In the genomic region with DNA sequence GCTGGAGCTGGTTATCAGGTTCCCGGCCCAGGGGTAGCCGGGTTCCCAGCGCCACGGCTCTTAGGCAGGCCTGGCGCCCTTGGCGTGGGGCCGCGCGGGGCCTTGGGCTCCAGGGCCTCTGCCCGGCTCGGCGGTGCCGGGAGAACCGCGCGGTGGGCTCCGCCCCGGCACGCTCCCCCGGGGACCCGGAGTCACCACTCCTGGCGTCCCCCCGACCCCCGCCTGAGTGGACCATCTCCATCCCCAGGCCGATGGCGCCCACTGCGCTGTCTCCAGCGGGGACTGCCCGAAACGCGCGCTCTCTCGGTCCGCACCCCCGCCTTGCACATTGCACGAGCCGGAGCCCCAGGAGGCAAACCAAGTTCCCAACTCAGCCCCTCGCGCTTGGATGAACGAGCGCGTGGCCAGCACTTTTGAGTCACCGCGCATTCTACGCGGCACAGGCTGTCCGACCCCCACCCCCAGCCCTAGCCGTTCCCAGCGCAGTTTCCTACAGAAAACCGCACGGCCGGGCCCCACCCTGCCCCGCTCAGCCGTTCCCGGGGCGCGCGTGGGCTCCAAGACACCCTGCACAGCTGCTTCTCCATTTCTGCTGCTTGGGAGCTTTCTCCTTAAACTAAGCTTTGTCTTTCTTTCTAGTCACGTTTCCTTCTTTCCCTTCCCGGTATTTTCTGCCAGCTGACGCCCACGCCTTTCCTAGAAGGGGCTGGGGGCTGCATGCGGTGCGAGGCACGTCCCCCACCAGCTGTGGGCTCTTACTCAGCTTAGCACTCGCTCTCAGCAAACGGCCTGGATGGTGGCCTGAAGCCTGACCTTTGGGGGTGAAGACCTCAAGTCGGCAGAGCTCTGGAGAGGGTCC, we compare ENCODE assay signal across 8 cellular contexts. TPM values are rescaled to one million over a fixed set of nuclear protein-coding genes. Genes with fewer than 3 reads are reported as not detected.
DNase-seq lines count a peak whose midpoint lies in the region; ATAC-seq and TF ChIP-seq lines count a peak whose summit lies in the region.

No MANE protein-coding gene starts in this region.

- no peaks in the 10 kb centered on the region for H3K9me3 ChIP-seq in CD4-positive, alpha-beta T cell (ENCODE audit: control insufficient read depth, low read length)
- H3K9me3 ChIP-seq in endodermal cell (ENCODE audit: control insufficient read depth, low read length): no peaks in the 10 kb centered on the region
- H3K9me3 ChIP-seq in muscle layer of duodenum (ENCODE audit: control insufficient read depth in 1 of 2, low read length in 2 of 2): no peaks in the 10 kb centered on the region

- peak overlapping the region; percentile 92 for H3K4me3 Mint-ChIP-seq in CD4-positive, alpha-beta T cell
- H3K4me3 Mint-ChIP-seq in activated B cell treated with CpG ODN at 0.5 μM for 24 hours (peak overlapping the region; percentile 83), endodermal cell (peak overlapping the region; percentile 84)

- POLR2A ChIA-PET in CD4-positive, alpha-beta T cell (lab: Charles Lee): interaction anchor here (0.7 to 1.9 kb wide), 3 partner anchors 14 to 68 kb away, joined by 3 to 10 read pairs (median 3); partner anchors contain the start of gene TSPAN4
- POLR2A ChIA-PET in activated B cell treated with CpG ODN at 0.5 μM for 24 hours (lab: Charles Lee): interaction anchor here (0.7 to 2.7 kb wide), 5 partner anchors 8 to 704 kb away, joined by 3 to 12 read pairs (median 4); partner anchors contain the start of genes AP2A2, BET1L, RIC8A and TSPAN4

- peaks cover 12% of the 10 kb centered on the region for H3K4me1 Mint-ChIP-seq in CD4-positive, alpha-beta T cell (ENCODE audit: low read depth)
- H3K4me1 Mint-ChIP-seq in activated B cell treated with CpG ODN at 0.5 μM for 24 hours (peaks cover 31% of the 10 kb centered on the region), endodermal cell (peaks cover 6% of the 10 kb centered on the region)

- H3K27ac Mint-ChIP-seq in CD4-positive, alpha-beta T cell: peak overlapping the region; percentile 62
- H3K27ac Mint-ChIP-seq in activated B cell treated with CpG ODN at 0.5 μM for 24 hours: peak overlapping the region; percentile 72
- H3K27ac Mint-ChIP-seq in endodermal cell: peak overlapping the region; percentile 32

- H3K4me1 ChIP-seq in endodermal cell (ENCODE audit: control insufficient read depth, insufficient read depth, low read length): peaks cover 6% of the 10 kb centered on the region
- peaks cover 0 to 20% of the 10 kb centered on the region in 2 donors for H3K4me1 ChIP-seq in muscle layer of duodenum (ENCODE audit: control insufficient read depth in 1 of 2, insufficient read depth in 2 of 2, low read length in 2 of 2)

- peak; percentile 24 for ATAC-seq in CD4-positive, alpha-beta T cell (ENCODE audit: poor library complexity)
- peak; percentile 19 for ATAC-seq in GM19463 (IDR thresholded peaks at IDR 0.05; ENCODE audit: unreplicated experiment)
- peak; percentile 42 for ATAC-seq in activated B cell treated with CpG ODN at 0.5 μM for 24 hours (ENCODE audit: low read depth)

- no peak for TF ChIP-seq CTCF in CD4-positive, alpha-beta T cell (IDR thresholded peaks at IDR 0.05)
- no peak for TF ChIP-seq CTCF in activated B cell treated with CpG ODN at 0.5 μM for 24 hours (IDR thresholded peaks at IDR 0.05)
- peak; percentile 50 for TF ChIP-seq CTCF in endodermal cell (conservative IDR thresholded peaks at IDR 0.05)

- H3K4me3 ChIP-seq in endodermal cell (ENCODE audit: low read length) (peak overlapping the region; percentile 77), muscle layer of duodenum (ENCODE audit: low read depth in 1 of 2, low read length in 2 of 2) (peak overlapping the region; percentile 39 to 96)

- intact Hi-C loops in CD4-positive, alpha-beta T cell (cut with DNase I, micrococcal nuclease): no loop called here
- intact Hi-C loops in activated B cell treated with CpG ODN at 0.5 μM for 24 hours (cut with micrococcal nuclease): loop anchor here (1.0 to 10.0 kb wide), 5 partner anchors 14 to 661 kb away; partner anchors contain the start of genes AP2A2, DUSP8, HRAS and LRRC56

- no peak overlapping the region for H3K27ac ChIP-seq in CD4-positive, alpha-beta T cell (ENCODE audit: low read depth, low read length)
- H3K27ac ChIP-seq in endodermal cell (ENCODE audit: low read depth, low read length): peak overlapping the region; percentile 44
- no peak overlapping the region for H3K27ac ChIP-seq in muscle layer of duodenum (ENCODE audit: low read length)
- H3K27ac ChIP-seq in temporal lobe (ENCODE audit: low read depth, low read length): peak overlapping the region; percentile 50

- H3K36me3 ChIP-seq in endodermal cell (ENCODE audit: control insufficient read depth, insufficient read depth, low read length) (peaks cover 6% of the 10 kb centered on the region), muscle layer of duodenum (ENCODE audit: control insufficient read depth in 1 of 2, insufficient read depth in 2 of 2, low read length in 2 of 2) (peaks cover 0 to 6% of the 10 kb centered on the region in 2 donors)

- no peaks in the 10 kb centered on the region for H3K36me3 Mint-ChIP-seq in CD4-positive, alpha-beta T cell (ENCODE audit: low read depth)
- peaks cover 4% of the 10 kb centered on the region for H3K36me3 Mint-ChIP-seq in activated B cell treated with CpG ODN at 0.5 μM for 24 hours (ENCODE audit: low read depth)
- H3K36me3 Mint-ChIP-seq in endodermal cell (ENCODE audit: low read depth): peaks cover 8% of the 10 kb centered on the region

- peak overlapping the region; percentile 57 for H3K9ac ChIP-seq in endodermal cell (ENCODE audit: extremely low read depth, low read length, poor library complexity, severe bottlenecking)

- no peaks in the 10 kb centered on the region for H3K27me3 Mint-ChIP-seq in CD4-positive, alpha-beta T cell
- H3K27me3 Mint-ChIP-seq in activated B cell treated with CpG ODN at 0.5 μM for 24 hours (no peaks in the 10 kb centered on the region), endodermal cell (ENCODE audit: insufficient read depth) (no peaks in the 10 kb centered on the region)

- WGBS in endodermal cell (ENCODE audit: insufficient coverage in 1 of 2, insufficient read length in 1 of 2), 2 experiments: 10 to 11% methylated on average over 47 to 68 of the region's 68 CpGs

- CTCF ChIA-PET in CD4-positive, alpha-beta T cell (lab: Charles Lee): interaction anchor here (0.7 to 1.6 kb wide), 3 partner anchors 9 to 14 kb away, joined by 3 to 5 read pairs (median 3); partner anchors contain the start of gene AP2A2
- CTCF ChIA-PET in activated B cell treated with CpG ODN at 0.5 μM for 24 hours (lab: Charles Lee): interaction anchor here (2.3 kb wide), 1 partner anchor 14 kb away, joined by 6 read pairs; the partner anchor contains the start of gene AP2A2

- peak in 8 of 10 experiments; percentile 11 to 51 (median 20) for DNase-seq in CD4-positive, alpha-beta T cell
- DNase-seq in HuH-7.5 (ENCODE audit: low spot score) (peak; percentile 44), activated B cell treated with CpG ODN at 0.5 μM for 24 hours (no peak), endodermal cell (peak; percentile 50), DMS153 treated with DMSO at 0.1 percent for 48 hours (lab: John Stamatoyannopoulos, UW; ENCODE audit: unreplicated experiment) (no peak)

- no peaks in the 10 kb centered on the region for H3K9me3 Mint-ChIP-seq in CD4-positive, alpha-beta T cell
- H3K9me3 Mint-ChIP-seq in activated B cell treated with CpG ODN at 0.5 μM for 24 hours: no peaks in the 10 kb centered on the region
- H3K9me3 Mint-ChIP-seq in endodermal cell: no peaks in the 10 kb centered on the region

- no peaks in the 10 kb centered on the region for H3K27me3 ChIP-seq in CD4-positive, alpha-beta T cell (ENCODE audit: control insufficient read depth, insufficient read depth, low read length)
- H3K27me3 ChIP-seq in endodermal cell (ENCODE audit: control insufficient read depth, insufficient read depth, low read length, poor library complexity, severe bottlenecking) (no peaks in the 10 kb centered on the region), muscle layer of duodenum (ENCODE audit: low read depth, low read length) (no peaks in the 10 kb centered on the region)

RNA-seq across cellular contexts. Expression of gene CHID1, which starts 0.7 kb away (rescaled TPM):
- 10 to 100 TPM; 17.1 to 22.8 TPM for total RNA-seq in CD4-positive, alpha-beta T cell
- 43.9 and 45.7 TPM in 2 replicates for total RNA-seq in activated B cell treated with CpG ODN at 0.5 μM for 24 hours
- 10 to 100 TPM; 82.0 to 83.5 TPM for total RNA-seq in endodermal cell
- polyA plus RNA-seq in endodermal cell (2013, experiment 1 of 2): 63.9 TPM
- polyA plus RNA-seq in endodermal cell (2013, experiment 2 of 2): 63.6 TPM
- 17.5 TPM for total RNA-seq in temporal lobe

RNA-seq across cellular contexts. Expression of gene AP2A2, which starts 14.4 kb away (rescaled TPM):
- 10 to 100 TPM; 45.9 to 46.6 TPM for total RNA-seq in CD4-positive, alpha-beta T cell
- total RNA-seq in activated B cell treated with CpG ODN at 0.5 μM for 24 hours: 49.6 and 54.3 TPM in 2 replicates
- total RNA-seq in endodermal cell: 10 to 100 TPM; 79.4 to 97.7 TPM
- 62.5 TPM for polyA plus RNA-seq in endodermal cell (2013, experiment 1 of 2)
- polyA plus RNA-seq in endodermal cell (2013, experiment 2 of 2): 49.7 TPM
- 39.8 TPM for total RNA-seq in temporal lobe

Comparison
In these comparisons a context has a peak if more than half of its experiments do, and no peak if none do; other contexts are left out.
1. DNase-seq: peak in CD4-positive, alpha-beta T cell (8 of 10), HuH-7.5 (single experiment) and endodermal cell (single experiment); none in activated B cell treated with CpG ODN at 0.5 μM for 24 hours (single experiment) and DMS153 treated with DMSO at 0.1 percent for 48 hours (single experiment).
2. H3K27ac ChIP-seq: peak in endodermal cell (single experiment) and temporal lobe (single experiment); none in CD4-positive, alpha-beta T cell (single experiment) and muscle layer of duodenum (single experiment).
3. Peak in every context shown above with its lines, with median percentiles within 50 percentile points of each other: ATAC-seq, H3K27ac Mint-ChIP-seq and H3K4me3 Mint-ChIP-seq.